35 cellular contexts compared by ENCODE assay signal in the genomic region with DNA sequence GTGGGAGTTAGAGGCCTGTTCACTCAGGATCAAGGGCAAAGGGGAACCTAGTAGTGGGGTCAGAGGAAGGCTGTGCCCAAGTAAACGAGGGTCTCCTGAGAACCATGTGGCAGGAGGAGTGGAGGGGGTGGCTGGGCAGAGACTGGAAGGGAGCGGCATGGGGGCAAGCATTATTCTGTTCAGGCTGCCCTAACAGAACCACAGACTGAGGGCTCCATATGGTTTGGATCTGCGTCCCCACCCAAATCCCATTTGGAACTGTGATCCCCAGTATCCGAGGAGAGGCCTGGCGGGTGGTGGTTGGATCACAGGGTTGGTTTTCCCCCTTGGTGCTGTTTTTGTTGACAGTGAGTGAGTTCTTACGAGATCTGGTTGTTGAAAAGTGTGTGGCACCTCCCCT.
"Had no signal": no experiment of that assay in that cellular context is flagged by ENCODE, and none has a peak within 500 bp of the region (broad histone marks: within the 10 kb centered on the region; RNA-seq: fewer than 3 reads in every experiment).

No MANE protein-coding gene starts in this region.

- H2AFZ ChIP-seq: PC-9 had no signal

- H3K4me1 Mint-ChIP-seq: activated CD4-positive, alpha-beta T cell treated with anti-CD3 and anti-CD28 coated beads, Interleukin-2, amount 10 ng/mL, durations not matched to agents 24 days and 14 days; activated naive CD8-positive, alpha-beta T cell treated with anti-CD3 and anti-CD28 coated beads for 36 hours; central memory CD8-positive, alpha-beta T cell had no signal

- FAIRE-seq: RCC 7860, TTC549 had no signal

- H3K36me3 Mint-ChIP-seq: activated naive CD8-positive, alpha-beta T cell treated with anti-CD3 and anti-CD28 coated beads for 36 hours had no signal

- H3K27me3 Mint-ChIP-seq: activated CD8-positive, alpha-beta T cell treated with anti-CD3 and anti-CD28 coated beads for 36 hours; activated naive CD8-positive, alpha-beta T cell treated with anti-CD3 and anti-CD28 coated beads for 36 hours had no signal

- H3K4me2 ChIP-seq: PC-9 had no signal

- H3K27ac ChIP-seq: brain microvascular endothelial cell, PC-9, RWPE1 had no signal

- H3K9me3 Mint-ChIP-seq: activated CD4-positive, alpha-beta T cell treated with anti-CD3 and anti-CD28 coated beads, Interleukin-2, amount 10 ng/mL, durations not matched to agents 24 days and 14 days; activated CD8-positive, alpha-beta T cell treated with anti-CD3 and anti-CD28 coated beads for 36 hours; activated naive CD8-positive, alpha-beta T cell treated with anti-CD3 and anti-CD28 coated beads for 36 hours; activated T-cell treated with anti-CD3 and anti-CD28 coated beads, Interleukin-2, amount 50 U/mL, for 4 hours; activated T-helper 1 cell treated with anti-CD3 and anti-CD28 coated beads, Interleukin-12 subunit alpha, Interleukin-12 subunit beta, Interleukin-2, Interleukin-4 antibody, amounts not matched to agents 30 ng/mL and 10 ng/mL and 1 ng/mL, durations not matched to agents 14 hours and 24 hours and 36 hours; central memory CD8-positive, alpha-beta T cell had no signal

- DNase-seq: activated CD4-positive, alpha-beta T cell treated with anti-CD3 and anti-CD28 coated beads, Interleukin-2, amount 10 ng/mL, durations not matched to agents 24 days and 14 days; activated CD4-positive, alpha-beta T cell treated with anti-CD3 and anti-CD28 coated beads, Interleukin-2, amount 50 U/mL, for 4 hours; activated CD8-positive, alpha-beta T cell treated with anti-CD3 and anti-CD28 coated beads for 36 hours; activated naive CD4-positive, alpha-beta T cell; activated naive CD4-positive, alpha-beta T cell treated with anti-CD3 and anti-CD28 coated beads, Interleukin-2, amount 50 U/mL, for 16 hours; activated naive CD8-positive, alpha-beta T cell treated with anti-CD3 and anti-CD28 coated beads for 36 hours; activated T-cell treated with anti-CD3 and anti-CD28 coated beads for 4 hours; activated T-cell treated with anti-CD3 and anti-CD28 coated beads, Interleukin-2, amount 50 U/mL, for 4 hours; amniotic stem cell; aorta; brain microvascular endothelial cell; Kasumi-1; KG1; MG63; NCI-H1048; NCI-H1105 treated with DMSO at 0.1 percent for 48 hours; NCI-H1436; NCI-H1694; NCI-H1930; NCI-H2081 treated with DMSO at 0.1 percent for 48 hours; NCI-H226; NCI-H446 treated with DMSO at 0.1 percent for 48 hours; NCI-H524; NCI-H69; NK-92 treated with Interleukin-12 subunit alpha and Interleukin-12 subunit beta, amount 100 ng/mL, for 24 hours; PC-9; SIG-M5; T1000 had no signal

- H3K4me3 ChIP-seq: MG63, PC-9 had no signal

- H3K9me3 ChIP-seq: MG63 had no signal

- H3K27me3 ChIP-seq: brain microvascular endothelial cell, MG63 had no signal

- ATAC-seq: activated CD8-positive, alpha-beta T cell treated with anti-CD3 and anti-CD28 coated beads for 36 hours; activated T-cell treated with anti-CD3 and anti-CD28 coated beads, Interleukin-2, amount 50 U/mL, for 4 hours; Right ventricle myocardium inferior; SK-N-SH treated with all-trans-retinoic acid at 6 μM for 48 hours had no signal

- H3K36me3 ChIP-seq: brain microvascular endothelial cell, MG63 had no signal

- H3K4me3 Mint-ChIP-seq: activated CD4-positive, alpha-beta T cell treated with anti-CD3 and anti-CD28 coated beads, Interleukin-2, amount 10 ng/mL, durations not matched to agents 24 days and 14 days; activated CD8-positive, alpha-beta T cell treated with anti-CD3 and anti-CD28 coated beads for 36 hours; activated naive CD8-positive, alpha-beta T cell treated with anti-CD3 and anti-CD28 coated beads for 36 hours; activated T-cell treated with anti-CD3 and anti-CD28 coated beads, Interleukin-2, amount 50 U/mL, for 4 hours; activated T-helper 1 cell treated with anti-CD3 and anti-CD28 coated beads, Interleukin-12 subunit alpha, Interleukin-12 subunit beta, Interleukin-2, Interleukin-4 antibody, amounts not matched to agents 30 ng/mL and 10 ng/mL and 1 ng/mL, durations not matched to agents 14 hours and 24 hours and 36 hours; central memory CD8-positive, alpha-beta T cell had no signal

- H3K27ac Mint-ChIP-seq: activated CD4-positive, alpha-beta T cell treated with anti-CD3 and anti-CD28 coated beads, Interleukin-2, amount 10 ng/mL, durations not matched to agents 24 days and 14 days; activated CD8-positive, alpha-beta T cell treated with anti-CD3 and anti-CD28 coated beads for 36 hours; activated naive CD8-positive, alpha-beta T cell treated with anti-CD3 and anti-CD28 coated beads for 36 hours; activated T-helper 1 cell treated with anti-CD3 and anti-CD28 coated beads, Interleukin-12 subunit alpha, Interleukin-12 subunit beta, Interleukin-2, Interleukin-4 antibody, amounts not matched to agents 30 ng/mL and 10 ng/mL and 1 ng/mL, durations not matched to agents 14 hours and 24 hours and 36 hours had no signal
